ENCODE assay signal across 21 cellular contexts in genomic region chr14:61149896-61150295, GRCh38.
DNase-seq lines count a peak whose midpoint lies in the region; ATAC-seq and TF ChIP-seq lines count a peak whose summit lies in the region.
"Had no signal": no experiment of that assay in that cellular context is flagged by ENCODE, and none has a peak within 500 bp of the region (broad histone marks: within the 10 kb centered on the region; RNA-seq: fewer than 3 reads in every experiment).

No MANE protein-coding gene starts in this region.

- H3K27me3 ChIP-seq in ACC112 (ENCODE audit: insufficient read depth, low read length) (no peaks in the 10 kb centered on the region), psoas muscle (ENCODE audit: insufficient read depth in 3 of 3, low read length in 2 of 3) (no peaks in the 10 kb centered on the region)

- no peaks in the 10 kb centered on the region for H3K79me2 ChIP-seq in ACC112 (ENCODE audit: control insufficient read depth, insufficient read depth, low read length, unreplicated experiment)

- CTCF ChIA-PET in HEK293 (lab: Yijun Ruan, JAX): no interaction called here

- peaks cover 5 to 8% (median 7%) of the 10 kb centered on the region in 5 experiments for H3K9me3 Mint-ChIP-seq in brain
- peaks cover 6% of the 10 kb centered on the region for H3K9me3 Mint-ChIP-seq in activated naive CD8-positive, alpha-beta T cell treated with anti-CD3 and anti-CD28 coated beads, Interleukin-2, amount 50 U/mL, for 24 hours

- peaks cover 78% of the 10 kb centered on the region for H3K4me1 Mint-ChIP-seq in brain
- H3K4me1 Mint-ChIP-seq in activated naive CD8-positive, alpha-beta T cell treated with anti-CD3 and anti-CD28 coated beads, Interleukin-2, amount 50 U/mL, for 24 hours: no peaks in the 10 kb centered on the region
- H3K4me1 Mint-ChIP-seq: CD4-positive, CD25-positive, alpha-beta regulatory T cell had no signal

- peaks cover 6% of the 10 kb centered on the region for H3K36me3 Mint-ChIP-seq in brain
- H3K36me3 Mint-ChIP-seq in activated naive CD8-positive, alpha-beta T cell treated with anti-CD3 and anti-CD28 coated beads, Interleukin-2, amount 50 U/mL, for 24 hours (ENCODE audit: low read depth): no peaks in the 10 kb centered on the region
- H3K36me3 Mint-ChIP-seq: CD4-positive, CD25-positive, alpha-beta regulatory T cell had no signal

- H3K4me1 ChIP-seq in ACC112 (ENCODE audit: control insufficient read depth, insufficient read depth, low read length, unreplicated experiment) (peaks cover 68% of the 10 kb centered on the region), HEK293 (ENCODE audit: control insufficient read depth, insufficient read depth, low read length) (no peaks in the 10 kb centered on the region), psoas muscle (peaks cover 28% of the 10 kb centered on the region)

- H3K4me3 ChIP-seq in ACC112 (ENCODE audit: low read depth, low read length) (no peak overlapping the region), HEK293 (ENCODE audit: low read depth, low read length) (no peak overlapping the region), psoas muscle (no peak overlapping the region)

- POLR2A ChIA-PET in HEK293 (lab: Yijun Ruan, JAX): no interaction called here

- TF ChIP-seq CTCF in HEK293 (tag by site-specific recombination; IDR thresholded peaks at IDR 0.05) (no peak), brain (conservative IDR thresholded peaks at IDR 0.05) (no peak), psoas muscle (IDR thresholded peaks at IDR 0.05) (no peak)

- intact Hi-C loops in psoas muscle (cut with DNase I): loop anchor here (2.0 to 5.0 kb wide), 2 partner anchors 37 kb away; no protein-coding TSS in a partner anchor

- H3K4me3 Mint-ChIP-seq in brain: peak overlapping the region in 1 of 5 experiments; percentile 24
- H3K4me3 Mint-ChIP-seq in activated naive CD8-positive, alpha-beta T cell treated with anti-CD3 and anti-CD28 coated beads, Interleukin-2, amount 50 U/mL, for 24 hours: no peak overlapping the region
- H3K4me3 Mint-ChIP-seq: CD4-positive, CD25-positive, alpha-beta regulatory T cell; HFFc6 had no signal

- no peaks in the 10 kb centered on the region for H3K9me3 ChIP-seq in HEK293 (ENCODE audit: control insufficient read depth, insufficient read depth, low read depth, low read length)
- H3K9me3 ChIP-seq in psoas muscle: no peaks in the 10 kb centered on the region

- H2AFZ ChIP-seq in ACC112 (ENCODE audit: low read length, unreplicated experiment): no peak overlapping the region

- no peak for ATAC-seq in psoas muscle
- ATAC-seq in activated naive CD8-positive, alpha-beta T cell treated with anti-CD3 and anti-CD28 coated beads, Interleukin-2, amount 50 U/mL, for 24 hours: no peak
- ATAC-seq: Right ventricle myocardium inferior had no signal

- DNase-seq in psoas muscle: no peak
- DNase-seq in NCI-H2081 (lab: John Stamatoyannopoulos, UW): no peak
- no peak for DNase-seq in NCI-H2107 treated with DMSO at 0.1 percent for 48 hours (lab: John Stamatoyannopoulos, UW; ENCODE audit: unreplicated experiment)
- DNase-seq in 8988T: no peak
- no peak for DNase-seq in activated naive CD8-positive, alpha-beta T cell treated with anti-CD3 and anti-CD28 coated beads, Interleukin-2, amount 50 U/mL, for 24 hours
- DNase-seq: CD4-positive, CD25-positive, alpha-beta regulatory T cell; DMS79; H7; HFFc6; NCI-H1105; NCI-H146; NCI-H2029 treated with DMSO at 0.1 percent for 48 hours; NCI-H2171 treated with DMSO at 0.1 percent for 48 hours; NCI-H446; NCI-H526; OCI-M1 had no signal

- H3K27ac Mint-ChIP-seq in brain: peak overlapping the region in 3 of 5 experiments; percentile 4 to 91 (median 72)
- no peak overlapping the region for H3K27ac Mint-ChIP-seq in activated naive CD8-positive, alpha-beta T cell treated with anti-CD3 and anti-CD28 coated beads, Interleukin-2, amount 50 U/mL, for 24 hours
- H3K27ac Mint-ChIP-seq: CD4-positive, CD25-positive, alpha-beta regulatory T cell; HFFc6 had no signal

- no peaks in the 10 kb centered on the region for H3K36me3 ChIP-seq in ACC112 (ENCODE audit: insufficient read depth, low read length)
- no peaks in the 10 kb centered on the region for H3K36me3 ChIP-seq in HEK293 (ENCODE audit: control insufficient read depth in 2 of 2, insufficient read depth in 1 of 2, low read length in 2 of 2)
- no peaks in the 10 kb centered on the region for H3K36me3 ChIP-seq in psoas muscle (ENCODE audit: insufficient read depth in 1 of 2, low read depth in 1 of 2)

- peaks cover 7% of the 10 kb centered on the region for H3K27me3 Mint-ChIP-seq in brain
- peaks cover 13% of the 10 kb centered on the region for H3K27me3 Mint-ChIP-seq in activated naive CD8-positive, alpha-beta T cell treated with anti-CD3 and anti-CD28 coated beads, Interleukin-2, amount 50 U/mL, for 24 hours

- H3K27ac ChIP-seq in ACC112 (ENCODE audit: low read depth, low read length): peak overlapping the region; percentile 94
- no peak overlapping the region for H3K27ac ChIP-seq in HEK293 (ENCODE audit: extremely low read depth, low read depth, low read length)
- peak overlapping the region; percentile 98 for H3K27ac ChIP-seq in psoas muscle
- H3K27ac ChIP-seq: KMS-11 had no signal

TF ChIP-seq in HEK293, 187 proteins besides CTCF, POLR2A, EP300 and RAD21 (continues in another document):
- TF ChIP-seq ZXDB (tag by site-specific recombination; IDR thresholded peaks at IDR 0.05): no peak
- TF ChIP-seq ZNF518A (tag by site-specific recombination; conservative IDR thresholded peaks at IDR 0.05; ENCODE audit: low read depth): no peak
- TF ChIP-seq ZNF585B (tag by site-specific recombination; IDR thresholded peaks at IDR 0.05): no peak
- no peak for TF ChIP-seq ZNF223 (tag by site-specific recombination; IDR thresholded peaks at IDR 0.05)
- TF ChIP-seq ZNF202 (tag by site-specific recombination; IDR thresholded peaks at IDR 0.05; ENCODE audit: borderline replicate concordance): no peak
- TF ChIP-seq ZNF248 (tag by site-specific recombination; IDR thresholded peaks at IDR 0.05): 0 out of 2 replicates have a peak, but pooled peaks have one; percentile 30
- no peak for TF ChIP-seq ZNF514 (tag by site-specific recombination; IDR thresholded peaks at IDR 0.05)
- no peak for TF ChIP-seq SCRT2 (tag by site-specific recombination; IDR thresholded peaks at IDR 0.05)
